In genomic region chr19:45496349-45496953, GRCh38 we compare ENCODE assay signal across 9 cellular contexts. TPM values are rescaled to one million over a fixed set of nuclear protein-coding genes. Genes with fewer than 3 reads are reported as not detected.
DNase-seq lines count a peak whose midpoint lies in the region; ATAC-seq, FAIRE-seq and TF ChIP-seq lines count a peak whose summit lies in the region.
"Had no signal": no experiment of that assay in that cellular context is flagged by ENCODE, and none has a peak within 500 bp of the region (broad histone marks: within the 10 kb centered on the region; RNA-seq: fewer than 3 reads in every experiment).

No MANE protein-coding gene starts in this region.

- no peak overlapping the region for H4K8ac ChIP-seq in H9 (replicated peaks; ENCODE audit: insufficient read length, low read depth, low read length)

- peak overlapping the region; percentile 60 to 81 (median 74) for H3K9ac ChIP-seq in BLaER1 treated with 17β-estradiol and CSF1 and Interleukin-3, amounts not matched to agents 10 nM and 100 nM
- no peak overlapping the region for H3K9ac ChIP-seq in H9 (ENCODE audit: extremely low read depth, insufficient read length, low read length)
- peak overlapping the region; percentile 73 for H3K9ac ChIP-seq in OCI-LY3 (ENCODE audit: low read length)
- peak overlapping the region; percentile 72 for H3K9ac ChIP-seq in astrocyte (ENCODE audit: low read length)

- H3K4me1 Mint-ChIP-seq in H9 (peaks cover 39 to 56% of the 10 kb centered on the region in 2 experiments), astrocyte (ENCODE audit: low read depth, unreplicated experiment) (peaks cover 5% of the 10 kb centered on the region)

- peaks cover 43 to 69% (median 64%) of the 10 kb centered on the region in 11 experiments for H3K27me3 ChIP-seq in BLaER1 treated with 17β-estradiol and CSF1 and Interleukin-3, amounts not matched to agents 10 nM and 100 nM
- H3K27me3 ChIP-seq in H9 (ENCODE audit: insufficient read depth, low read length) (no peaks in the 10 kb centered on the region; the same call in 1 of the 2 replicates), OCI-LY3 (ENCODE audit: low read depth, low read length) (0 out of 2 replicates have a peak, but pooled peaks cover 14% of the 10 kb centered on the region), astrocyte (ENCODE audit: insufficient read depth, low read length) (peaks cover 13% of the 10 kb centered on the region)

- TF ChIP-seq POLR2A in GM12892 (IDR thresholded peaks at IDR 0.05; ENCODE audit: low read depth, low read length), result no peak

- ATAC-seq in GM18870 (IDR thresholded peaks at IDR 0.05; ENCODE audit: unreplicated experiment), result no peak

- no peak overlapping the region for H4K5ac ChIP-seq in H9 (ENCODE audit: insufficient read length, low read depth, low read length)

- H3K79me2 ChIP-seq in H9 (ENCODE audit: insufficient read depth, low read length) (no peaks in the 10 kb centered on the region), OCI-LY3 (ENCODE audit: low read length) (no peaks in the 10 kb centered on the region), astrocyte (ENCODE audit: insufficient read depth, low read length) (no peaks in the 10 kb centered on the region)

- H2BK5ac ChIP-seq in H9 (ENCODE audit: insufficient read length, low read length), result no peak overlapping the region

- no peak overlapping the region for H4K91ac ChIP-seq in H9 (ENCODE audit: insufficient read length, low read depth, low read length)

- H3K27ac Mint-ChIP-seq in H9 (no peak overlapping the region), astrocyte (ENCODE audit: unreplicated experiment) (no peak overlapping the region)

- H3K23me2 ChIP-seq in H9 (ENCODE audit: insufficient read length, low read depth, low read length, poor library complexity, severe bottlenecking), result peaks cover 22% of the 10 kb centered on the region

- H2BK15ac ChIP-seq in H9 (ENCODE audit: low read depth, low read length), result no peak overlapping the region

- H3K14ac ChIP-seq in H9 (ENCODE audit: insufficient read depth, low read length), result no peak overlapping the region; the same call in 1 of the 2 replicates

- peak overlapping the region; percentile 68 to 96 (median 76) for H3K4me3 ChIP-seq in BLaER1 treated with 17β-estradiol and CSF1 and Interleukin-3, amounts not matched to agents 10 nM and 100 nM
- peak overlapping the region; percentile 85 for H3K4me3 ChIP-seq in OCI-LY3 (ENCODE audit: low read length)
- H3K4me3 ChIP-seq in astrocyte (ENCODE audit: insufficient read depth, low read depth, low read length), result peak overlapping the region; percentile 73
- peak overlapping the region; percentile 79 for H3K4me3 ChIP-seq in iPS-18c (ENCODE audit: insufficient read depth, low read depth, low read length)
- peak overlapping the region; percentile 48 to 71 (median 67) for H3K4me3 ChIP-seq in skin epidermis

- no peak overlapping the region for H3K23ac ChIP-seq in H9 (ENCODE audit: insufficient read length, low read depth, low read length)

- no peaks in the 10 kb centered on the region; a peak in 2 of 5 replicates for H3K9me3 Mint-ChIP-seq in H9
- H3K9me3 Mint-ChIP-seq in astrocyte (ENCODE audit: unreplicated experiment), result peaks cover 2% of the 10 kb centered on the region

- no peak overlapping the region for H3T11ph ChIP-seq in H9 (ENCODE audit: low read length)

- H3K4me1 ChIP-seq in BLaER1 treated with 17β-estradiol and CSF1 and Interleukin-3, amounts not matched to agents 10 nM and 100 nM, result peaks cover 49 to 74% (median 56%) of the 10 kb centered on the region in 10 experiments
- H3K4me1 ChIP-seq in H9 (ENCODE audit: insufficient read depth, low read length) (peaks cover 4% of the 10 kb centered on the region; the same call in 1 of the 2 replicates), OCI-LY3 (ENCODE audit: low read length) (peaks cover 10% of the 10 kb centered on the region), astrocyte (ENCODE audit: insufficient read depth, low read length) (peaks cover 11% of the 10 kb centered on the region)

- TF ChIP-seq CTCF in H9 (conservative IDR thresholded peaks at IDR 0.05) (no peak), OCI-LY3 (IDR thresholded peaks at IDR 0.05; ENCODE audit: low read depth, low read length) (no peak), astrocyte (IDR thresholded peaks at IDR 0.05; ENCODE audit: insufficient read depth, low read depth, low read length) (no peak)

- DNase-seq in H9, result peak; percentile 82
- DNase-seq in astrocyte (ENCODE audit: low read depth), result no peak
- DNase-seq in GM12892 (ENCODE audit: insufficient read length), result no peak

- no peak overlapping the region for H3K4ac ChIP-seq in H9 (ENCODE audit: low read depth, low read length)

- H2AK5ac ChIP-seq in H9 (ENCODE audit: insufficient read length, low read length), result no peak overlapping the region

- peaks cover 2 to 14% (median 10%) of the 10 kb centered on the region in 3 experiments for H3K36me3 Mint-ChIP-seq in H9 (ENCODE audit: insufficient read depth in 1 of 3, low read depth in 3 of 3)
- H3K36me3 Mint-ChIP-seq in astrocyte (ENCODE audit: low read depth, unreplicated experiment), result peaks cover 3% of the 10 kb centered on the region

- H3K36me3 ChIP-seq in BLaER1 treated with 17β-estradiol and CSF1 and Interleukin-3, amounts not matched to agents 10 nM and 100 nM, result peaks cover 0 to 12% (median 0%) of the 10 kb centered on the region in 11 experiments; a peak in 4 of 22 replicates
- H3K36me3 ChIP-seq in OCI-LY3 (replicated peaks; ENCODE audit: low read depth, low read length) (peaks cover 3% of the 10 kb centered on the region), astrocyte (ENCODE audit: insufficient read depth, low read length) (no peaks in the 10 kb centered on the region)

- no peak overlapping the region for H2AFZ ChIP-seq in H9 (ENCODE audit: low read length)
- peak overlapping the region; percentile 20; the same call in 1 of the 2 replicates for H2AFZ ChIP-seq in OCI-LY3 (ENCODE audit: low read depth, low read length)
- peak overlapping the region; percentile 56 for H2AFZ ChIP-seq in astrocyte (ENCODE audit: low read depth, low read length)

- no peak overlapping the region for H3K56ac ChIP-seq in H9 (ENCODE audit: insufficient read length, low read depth, low read length)

- peak overlapping the region in 10 of 11 experiments; percentile 14 to 55 (median 42); a peak in 12 of 22 replicates for H3K27ac ChIP-seq in BLaER1 treated with 17β-estradiol and CSF1 and Interleukin-3, amounts not matched to agents 10 nM and 100 nM
- H3K27ac ChIP-seq in H9 (ENCODE audit: insufficient read length, low read depth, low read length) (no peak overlapping the region), OCI-LY3 (ENCODE audit: low read length) (no peak overlapping the region), astrocyte (ENCODE audit: low read depth, low read length) (no peak overlapping the region), skin epidermis (peak overlapping the region in 5 of 21 experiments; percentile 10 to 74 (median 52))

- H2BK20ac ChIP-seq in H9 (ENCODE audit: low read depth, low read length, poor library complexity, severe bottlenecking), result no peak overlapping the region

- H4K20me1 ChIP-seq in BLaER1 treated with 17β-estradiol and CSF1 and Interleukin-3, amounts not matched to agents 10 nM and 100 nM, result peaks cover 0 to 43% (median 25%) of the 10 kb centered on the region in 11 experiments; a peak in 13 of 22 replicates
- H4K20me1 ChIP-seq in H9 (ENCODE audit: control insufficient read depth, insufficient read depth, insufficient read length) (no peaks in the 10 kb centered on the region), OCI-LY3 (ENCODE audit: insufficient read depth, low read length) (no peaks in the 10 kb centered on the region; the same call in 1 of the 2 replicates), astrocyte (ENCODE audit: insufficient read depth, low read length) (peaks cover 12% of the 10 kb centered on the region)

- H2BK120ac ChIP-seq in H9 (ENCODE audit: low read depth, low read length, poor library complexity, severe bottlenecking), result no peak overlapping the region

- no peaks in the 10 kb centered on the region for H3K79me1 ChIP-seq in H9 (ENCODE audit: insufficient read depth, low read depth, low read length, poor library complexity, severe bottlenecking)

- FAIRE-seq in astrocyte (lab: Jason Lieb, UNC) (no peak), GM12892 (lab: Jason Lieb, UNC) (no peak)
- FAIRE-seq: frontal cortex had no signal

- H3K27me3 Mint-ChIP-seq in H9 (ENCODE audit: low read depth) (peaks cover 32% of the 10 kb centered on the region), astrocyte (ENCODE audit: low read depth, unreplicated experiment) (peaks cover 24% of the 10 kb centered on the region)

- H3K18ac ChIP-seq in H9 (ENCODE audit: insufficient read length, low read depth, low read length), result no peak overlapping the region

- no CpG with 5 or more reads among the region's 54 CpGs for WGBS in H9 (ENCODE audit: extremely low coverage, insufficient read length, low lambda C conversion rate)

- H3K4me2 ChIP-seq in BLaER1 treated with 17β-estradiol and CSF1 and Interleukin-3, amounts not matched to agents 10 nM and 100 nM, result peak overlapping the region; percentile 96 to 100 (median 100)
- H3K4me2 ChIP-seq in H9 (ENCODE audit: insufficient read depth, insufficient read length, low read length), result peak overlapping the region; percentile 41
- peak overlapping the region; percentile 91 for H3K4me2 ChIP-seq in OCI-LY3 (ENCODE audit: low read length)
- H3K4me2 ChIP-seq in astrocyte (ENCODE audit: low read length), result peak overlapping the region; percentile 99

- peaks cover 0 to 9% (median 0%) of the 10 kb centered on the region in 11 experiments; a peak in 1 of 22 replicates for H3K9me3 ChIP-seq in BLaER1 treated with 17β-estradiol and CSF1 and Interleukin-3, amounts not matched to agents 10 nM and 100 nM (replicated peaks in 1 of 11)
- H3K9me3 ChIP-seq in H9 (ENCODE audit: control insufficient read depth, low read depth, low read length) (no peaks in the 10 kb centered on the region), OCI-LY3 (ENCODE audit: insufficient read depth, low read length) (no peaks in the 10 kb centered on the region), astrocyte (ENCODE audit: insufficient read depth, low read depth, low read length) (no peaks in the 10 kb centered on the region), iPS-18c (ENCODE audit: control insufficient read depth, insufficient read depth, low read length) (no peaks in the 10 kb centered on the region)

- H2BK12ac ChIP-seq in H9 (ENCODE audit: insufficient read length, low read depth, low read length), result no peak overlapping the region

- H3K4me3 Mint-ChIP-seq in H9 (peak overlapping the region; percentile 69 to 84), astrocyte (ENCODE audit: unreplicated experiment) (peak overlapping the region; percentile 79)

RNA-seq across cellular contexts. Expression of gene RTN2, which starts 0.4 kb away (rescaled TPM):
- total RNA-seq in H9 (2021) (18.9 and 20.1 TPM in 2 replicates), astrocyte (29.1 and 35.3 TPM in 2 replicates)
- polyA plus RNA-seq in GM12892 (2012; ENCODE audit: missing spikeins), result 5.9 TPM

RNA-seq across cellular contexts. Expression of gene PPM1N, which starts 1.8 kb away (rescaled TPM):
- 7.7 and 8.1 TPM in 2 replicates for total RNA-seq in H9 (2021)
- total RNA-seq in astrocyte, result 0.67 and 1.3 TPM in 2 replicates
- 3.5 TPM for polyA plus RNA-seq in GM12892 (2012; ENCODE audit: missing spikeins)

RNA-seq across cellular contexts. Expression of gene VASP, which starts 10.8 kb away (rescaled TPM):
- 157 and 162 TPM in 2 replicates for total RNA-seq in H9 (2021)
- total RNA-seq in astrocyte, result 205 and 222 TPM in 2 replicates
- polyA plus RNA-seq in GM12892 (2012; ENCODE audit: missing spikeins), result 85.7 TPM

RNA-seq across cellular contexts. Expression of gene FOSB, which starts 28.7 kb away (rescaled TPM):
- total RNA-seq in H9 (2021) (1.7 and 2.5 TPM in 2 replicates), astrocyte (8.2 and 13.3 TPM in 2 replicates)
- polyA plus RNA-seq in GM12892 (2012; ENCODE audit: missing spikeins), result 1.1 TPM

Comparison
In these comparisons a context has a peak if more than half of its experiments do, and no peak if none do; other contexts are left out.
1. H3K27ac ChIP-seq: peak in BLaER1 treated with 17β-estradiol and CSF1 and Interleukin-3, amounts not matched to agents 10 nM and 100 nM (10 of 11); none in H9 (single experiment), OCI-LY3 (single experiment) and astrocyte (single experiment).
2. H3K4me2 ChIP-seq: peak in every context shown above with its lines; median percentile 100 in BLaER1 treated with 17β-estradiol and CSF1 and Interleukin-3, amounts not matched to agents 10 nM and 100 nM; 99 in astrocyte; 91 in OCI-LY3; 41 in H9.
3. Peak in every context shown above with its lines, with median percentiles within 50 percentile points of each other: H3K4me3 ChIP-seq.